ENCODE assay signal across 22 cellular contexts in the genomic region with DNA sequence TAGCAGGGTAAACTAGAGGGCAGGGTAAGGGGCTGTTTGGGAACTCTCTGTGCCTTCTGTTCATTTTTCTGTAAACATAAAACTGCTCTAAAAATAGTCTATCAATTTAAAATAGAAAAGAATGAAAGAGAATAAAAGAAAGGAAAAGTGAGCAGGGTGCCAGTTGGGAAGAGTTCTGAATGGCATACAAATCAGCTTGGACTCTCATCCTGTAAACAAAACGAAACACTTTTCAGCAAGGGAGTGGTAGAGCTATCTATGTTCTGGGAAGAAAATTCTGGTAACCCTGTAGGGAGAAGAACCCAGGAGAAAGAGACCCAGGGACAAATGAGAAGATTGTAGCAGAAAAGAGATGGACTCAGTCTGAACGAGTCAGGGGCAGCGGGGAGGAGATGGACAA.
"Had no signal": no experiment of that assay in that cellular context is flagged by ENCODE, and none has a peak within 500 bp of the region (broad histone marks: within the 10 kb centered on the region; RNA-seq: fewer than 3 reads in every experiment).

No MANE protein-coding gene starts in this region.

- H3K4me3 ChIP-seq: esophagus squamous epithelium, neural progenitor cell, right lobe of liver, tibial artery had no signal

- H3K27ac Mint-ChIP-seq: activated CD4-positive, alpha-beta T cell treated with anti-CD3 and anti-CD28 coated beads, Interleukin-2, amount 10 ng/mL, durations not matched to agents 7 days and 5 days; activated CD8-positive, alpha-beta T cell treated with anti-CD3 and anti-CD28 coated beads for 36 hours; activated naive CD8-positive, alpha-beta T cell treated with anti-CD3 and anti-CD28 coated beads, Interleukin-2, amount 50 U/mL, for 24 hours; activated T-helper 17 cell treated with anti-CD3 and anti-CD28 coated beads, Interleukin-2, amount 50 U/mL, for 72 hours; naive thymus-derived CD4-positive, alpha-beta T cell; neural progenitor cell; stimulated activated naive CD8-positive, alpha-beta T cell treated with anti-CD3 and anti-CD28 coated beads, Interleukin-15, Interleukin-2, amounts not matched to agents 100 ng/mL and 50 ng/mL, for 24 hours; T-helper 17 cell had no signal

- H3K9me3 Mint-ChIP-seq: activated CD4-positive, alpha-beta T cell treated with anti-CD3 and anti-CD28 coated beads, Interleukin-2, amount 10 ng/mL, durations not matched to agents 7 days and 5 days; activated CD8-positive, alpha-beta T cell treated with anti-CD3 and anti-CD28 coated beads for 36 hours; activated naive CD8-positive, alpha-beta T cell treated with anti-CD3 and anti-CD28 coated beads, Interleukin-2, amount 50 U/mL, for 24 hours; activated T-cell treated with anti-CD3 and anti-CD28 coated beads, Interleukin-2, amount 50 U/mL, for 4 hours; activated T-helper 17 cell treated with anti-CD3 and anti-CD28 coated beads, Interleukin-2, amount 50 U/mL, for 72 hours; stimulated activated naive CD8-positive, alpha-beta T cell treated with anti-CD3 and anti-CD28 coated beads, Interleukin-15, Interleukin-2, amounts not matched to agents 100 ng/mL and 50 ng/mL, for 24 hours had no signal

- H3K36me3 Mint-ChIP-seq: naive thymus-derived CD4-positive, alpha-beta T cell had no signal

- H3K27me3 Mint-ChIP-seq: activated CD8-positive, alpha-beta T cell treated with anti-CD3 and anti-CD28 coated beads for 36 hours; activated naive CD8-positive, alpha-beta T cell treated with anti-CD3 and anti-CD28 coated beads, Interleukin-2, amount 50 U/mL, for 24 hours; stimulated activated naive CD8-positive, alpha-beta T cell treated with anti-CD3 and anti-CD28 coated beads, Interleukin-15, Interleukin-2, amounts not matched to agents 100 ng/mL and 50 ng/mL, for 24 hours had no signal

- H3K4me3 Mint-ChIP-seq: activated CD4-positive, alpha-beta T cell treated with anti-CD3 and anti-CD28 coated beads, Interleukin-2, amount 10 ng/mL, durations not matched to agents 7 days and 5 days; activated CD8-positive, alpha-beta T cell treated with anti-CD3 and anti-CD28 coated beads for 36 hours; activated naive CD8-positive, alpha-beta T cell treated with anti-CD3 and anti-CD28 coated beads, Interleukin-2, amount 50 U/mL, for 24 hours; activated T-cell treated with anti-CD3 and anti-CD28 coated beads, Interleukin-2, amount 50 U/mL, for 4 hours; activated T-helper 17 cell treated with anti-CD3 and anti-CD28 coated beads, Interleukin-2, amount 50 U/mL, for 72 hours; naive thymus-derived CD4-positive, alpha-beta T cell; neural progenitor cell; stimulated activated naive CD8-positive, alpha-beta T cell treated with anti-CD3 and anti-CD28 coated beads, Interleukin-15, Interleukin-2, amounts not matched to agents 100 ng/mL and 50 ng/mL, for 24 hours; T-helper 17 cell had no signal

- H3K4me1 Mint-ChIP-seq: activated T-helper 17 cell treated with anti-CD3 and anti-CD28 coated beads, Interleukin-2, amount 50 U/mL, for 72 hours had no signal

- DNase-seq: activated CD4-positive, alpha-beta T cell treated with anti-CD3 and anti-CD28 coated beads, Interleukin-2, amount 10 ng/mL, durations not matched to agents 7 days and 5 days; activated CD4-positive, CD25-positive, alpha-beta regulatory T cell treated with anti-CD3 and anti-CD28 coated beads, Interleukin-2, amount 50 U/mL, for 72 hours; activated CD8-positive, alpha-beta T cell treated with anti-CD3 and anti-CD28 coated beads for 36 hours; activated gamma-delta T cell treated with Interleukin-2 at 50 U/mL for 16 hours; activated naive CD4-positive, alpha-beta T cell treated with anti-CD3 and anti-CD28 coated beads, Interleukin-2, amount 50 U/mL, for 16 hours; activated naive CD8-positive, alpha-beta T cell treated with anti-CD3 and anti-CD28 coated beads, Interleukin-2, amount 50 U/mL, for 24 hours; activated T-cell treated with anti-CD3 and anti-CD28 coated beads, Interleukin-2, amount 50 U/mL, for 4 hours; cerebellar nuclear complex; cortex of kidney; esophagus squamous epithelium; foreskin melanocyte; left cardiac atrium; left ventricle myocardium superior; naive thymus-derived CD4-positive, alpha-beta T cell; right lobe of liver; stimulated activated CD4-positive, alpha-beta T cell treated with anti-CD3 and anti-CD28 coated beads, Interleukin-2, amount 100 ng/mL, for 48 hours; T-helper 17 cell; T1000; tibial artery had no signal

- H3K27ac ChIP-seq: neural progenitor cell, right lobe of liver had no signal

- H3K27me3 ChIP-seq: esophagus squamous epithelium, neural progenitor cell, right lobe of liver, tibial artery had no signal

- H3K9me3 ChIP-seq: esophagus squamous epithelium, right lobe of liver, tibial artery had no signal

- H3K36me3 ChIP-seq: right lobe of liver had no signal
